ENCODE assay signal across 10 cellular contexts in the genomic region with DNA sequence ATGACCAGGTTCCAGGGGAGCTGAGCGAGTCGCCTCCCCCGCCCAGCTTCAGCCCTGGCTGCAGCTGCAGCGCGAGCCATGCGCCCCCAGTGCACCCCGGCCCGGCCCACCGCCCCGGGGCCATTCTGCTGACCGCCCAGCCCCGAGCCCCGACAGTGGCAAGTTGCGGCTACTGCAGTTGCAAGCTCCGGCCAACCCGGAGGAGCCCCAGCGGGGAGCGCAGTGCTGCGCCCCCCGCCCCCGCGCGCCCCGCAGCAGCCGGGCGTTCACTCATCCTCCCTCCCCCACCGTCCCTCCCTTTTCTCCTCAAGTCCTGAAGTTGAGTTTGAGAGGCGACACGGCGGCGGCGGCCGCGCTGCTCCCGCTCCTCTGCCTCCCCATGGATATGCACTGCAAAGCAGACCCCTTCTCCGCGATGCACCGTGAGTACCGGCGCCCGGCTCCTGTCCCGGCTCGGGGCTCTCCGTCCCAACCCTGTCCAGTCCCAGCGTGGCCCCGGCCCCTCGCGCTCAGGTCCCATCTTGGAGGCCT. TPM values are rescaled to one million over a fixed set of nuclear protein-coding genes. Genes with fewer than 3 reads are reported as not detected.
A peak's percentile ranks its signal among the peaks of the same experiment; 100 is the strongest.
DNase-seq lines count a peak whose midpoint lies in the region; ATAC-seq and TF ChIP-seq lines count a peak whose summit lies in the region.
"Had no signal": no experiment of that assay in that cellular context is flagged by ENCODE, and none has a peak within 500 bp of the region (broad histone marks: within the 10 kb centered on the region; RNA-seq: fewer than 3 reads in every experiment).

No MANE protein-coding gene starts in this region.

- H3K9me3 ChIP-seq in ES-I3 (ENCODE audit: control insufficient read depth, insufficient read depth, low read length) = no peaks in the 10 kb centered on the region

- H3K9ac ChIP-seq in ES-I3 (ENCODE audit: low read depth, low read length) = peak overlapping the region; percentile 36; the same call in 1 of the 2 replicates

- peaks cover 82% of the 10 kb centered on the region for H3K27me3 Mint-ChIP-seq in activated naive CD8-positive, alpha-beta T cell treated with anti-CD3 and anti-CD28 coated beads, Interleukin-2, amount 50 U/mL, for 24 hours
- H3K27me3 Mint-ChIP-seq in mesothelial cell of epicardium (ENCODE audit: low read depth) = peaks cover 97% of the 10 kb centered on the region

- peak overlapping the region; percentile 67 for H3K4me3 ChIP-seq in ACC112 (ENCODE audit: low read depth, low read length)

- H3K4me3 Mint-ChIP-seq in activated naive CD8-positive, alpha-beta T cell treated with anti-CD3 and anti-CD28 coated beads, Interleukin-2, amount 50 U/mL, for 24 hours = peak overlapping the region; percentile 42
- peak overlapping the region; percentile 40 for H3K4me3 Mint-ChIP-seq in mesothelial cell of epicardium
- H3K4me3 Mint-ChIP-seq: dendritic cell treated with granulocyte-macrophage colony-stimulating factor and Interleukin-4, amounts not matched to agents 40 ng/mL and 50 ng/mL, for 4 days had no signal

- no peaks in the 10 kb centered on the region for H3K79me2 ChIP-seq in ACC112 (ENCODE audit: control insufficient read depth, insufficient read depth, low read length, unreplicated experiment)

- H3K36me3 ChIP-seq in ACC112 (ENCODE audit: insufficient read depth, low read length) (no peaks in the 10 kb centered on the region), ES-I3 (ENCODE audit: insufficient read depth, low read length) (no peaks in the 10 kb centered on the region)

- H3K27ac Mint-ChIP-seq in activated naive CD8-positive, alpha-beta T cell treated with anti-CD3 and anti-CD28 coated beads, Interleukin-2, amount 50 U/mL, for 24 hours = peak overlapping the region; percentile 24
- no peak overlapping the region for H3K27ac Mint-ChIP-seq in mesothelial cell of epicardium
- H3K27ac Mint-ChIP-seq: dendritic cell treated with granulocyte-macrophage colony-stimulating factor and Interleukin-4, amounts not matched to agents 40 ng/mL and 50 ng/mL, for 4 days had no signal

- peaks cover 40% of the 10 kb centered on the region for H3K4me1 Mint-ChIP-seq in activated naive CD8-positive, alpha-beta T cell treated with anti-CD3 and anti-CD28 coated beads, Interleukin-2, amount 50 U/mL, for 24 hours
- peaks cover 33% of the 10 kb centered on the region for H3K4me1 Mint-ChIP-seq in mesothelial cell of epicardium

- no peaks in the 10 kb centered on the region for H3K9me3 Mint-ChIP-seq in activated naive CD8-positive, alpha-beta T cell treated with anti-CD3 and anti-CD28 coated beads, Interleukin-2, amount 50 U/mL, for 24 hours
- H3K9me3 Mint-ChIP-seq in mesothelial cell of epicardium = no peaks in the 10 kb centered on the region
- H3K9me3 Mint-ChIP-seq: dendritic cell treated with granulocyte-macrophage colony-stimulating factor and Interleukin-4, amounts not matched to agents 40 ng/mL and 50 ng/mL, for 4 days had no signal

- peaks cover 97% of the 10 kb centered on the region for H3K27me3 ChIP-seq in ACC112 (ENCODE audit: insufficient read depth, low read length)

- H3K4me1 ChIP-seq in ACC112 (ENCODE audit: control insufficient read depth, insufficient read depth, low read length, unreplicated experiment) (no peaks in the 10 kb centered on the region), ES-I3 (ENCODE audit: insufficient read depth, low read length) (peaks cover 7% of the 10 kb centered on the region)

- DNase-seq in activated naive CD8-positive, alpha-beta T cell treated with anti-CD3 and anti-CD28 coated beads, Interleukin-2, amount 50 U/mL, for 24 hours = no peak
- DNase-seq in mesothelial cell of epicardium (ENCODE audit: low spot score in 2 of 2, unreplicated experiment in 2 of 2) (no peak), D341Med (ENCODE audit: low spot score) (no peak), amniotic stem cell (lab: John Stamatoyannopoulos, UW) (no peak)
- no peak for DNase-seq in stimulated activated CD4-positive, alpha-beta T cell treated with anti-CD3 and anti-CD28 coated beads, Interleukin-4, amount 100 ng/mL, for 24 hours

- TF ChIP-seq CTCF in mesothelial cell of epicardium (IDR thresholded peaks at IDR 0.05; ENCODE audit: unreplicated experiment) = no peak

- ATAC-seq in activated naive CD8-positive, alpha-beta T cell treated with anti-CD3 and anti-CD28 coated beads, Interleukin-2, amount 50 U/mL, for 24 hours = no peak
- no peak for ATAC-seq in GM19455 (IDR thresholded peaks at IDR 0.05; ENCODE audit: unreplicated experiment)

- no peaks in the 10 kb centered on the region for H3K36me3 Mint-ChIP-seq in activated naive CD8-positive, alpha-beta T cell treated with anti-CD3 and anti-CD28 coated beads, Interleukin-2, amount 50 U/mL, for 24 hours (ENCODE audit: low read depth)
- H3K36me3 Mint-ChIP-seq in mesothelial cell of epicardium = no peaks in the 10 kb centered on the region

- H3K27ac ChIP-seq in ACC112 (ENCODE audit: low read depth, low read length) = no peak overlapping the region

- H2AFZ ChIP-seq in ACC112 (ENCODE audit: low read length, unreplicated experiment) = no peak overlapping the region

RNA-seq across cellular contexts. Expression of a gene that starts 0.6 kb away (rescaled TPM):
- not detected in 3 replicates for total RNA-seq in mesothelial cell of epicardium
- total RNA-seq: LHCN-M2 had no signal
